ENCODE assay signal across 16 cellular contexts in genomic region chr2:46801731-46802664, GRCh38.
A peak's percentile ranks its signal among the peaks of the same experiment; 100 is the strongest.
DNase-seq lines count a peak whose midpoint lies in the region; ATAC-seq, FAIRE-seq and TF ChIP-seq lines count a peak whose summit lies in the region.
"Had no signal": no experiment of that assay in that cellular context is flagged by ENCODE, and none has a peak within 500 bp of the region (broad histone marks: within the 10 kb centered on the region; RNA-seq: fewer than 3 reads in every experiment).

No MANE protein-coding gene starts in this region.

- no peak for FAIRE-seq in D721Med (lab: Jason Lieb, UNC)

- H3K27ac ChIP-seq in caudate nucleus (ENCODE audit: low read depth, low read length) = peak overlapping the region; percentile 11
- H3K27ac ChIP-seq: epithelial cell of prostate, psoas muscle had no signal

- DNase-seq in AG20443 (ENCODE audit: low spot score) = peak; percentile 72
- peak; percentile 61 for DNase-seq in HT1080 (ENCODE audit: low read depth)
- peak in 1 of 61 donors; percentile 79 for DNase-seq in caudate nucleus (lab: John Stamatoyannopoulos, UW)
- DNase-seq in left lobe of liver (ENCODE audit: low spot score) = peak; percentile 44
- no peak for DNase-seq in D721Med (ENCODE audit: insufficient read length, low spot score)
- DNase-seq in NCI-H146 (lab: John Stamatoyannopoulos, UW) = no peak
- DNase-seq: activated CD4-positive, alpha-beta T cell treated with anti-CD3 and anti-CD28 coated beads for 48 hours; AML-193; OCI-M1; psoas muscle; stimulated activated CD4-positive, alpha-beta T cell treated with anti-CD3 and anti-CD28 coated beads, Interleukin-4, amount 100 ng/mL, for 24 hours; stimulated activated naive CD4-positive, alpha-beta T cell treated with Interleukin-2 at 50 U/mL for 16 hours; T-helper 17 cell had no signal

- ATAC-seq in left lobe of liver = no peak
- ATAC-seq in GM21381 (IDR thresholded peaks at IDR 0.05; ENCODE audit: unreplicated experiment) = no peak
- ATAC-seq in GM21515 (IDR thresholded peaks at IDR 0.05; ENCODE audit: unreplicated experiment) = no peak
- ATAC-seq: T-helper 17 cell had no signal

- no peak for TF ChIP-seq CTCF in D721Med (IDR thresholded peaks at IDR 0.05; ENCODE audit: insufficient read depth, missing control alignments)

Comparison
In these comparisons a context has a peak if more than half of its experiments do, and no peak if none do; other contexts are left out.
1. DNase-seq: peak in AG20443 (single experiment), HT1080 (single experiment) and left lobe of liver (single experiment); none in D721Med (single experiment) and NCI-H146 (single experiment).